ENCODE assay signal across 12 cellular contexts in the genomic region with DNA sequence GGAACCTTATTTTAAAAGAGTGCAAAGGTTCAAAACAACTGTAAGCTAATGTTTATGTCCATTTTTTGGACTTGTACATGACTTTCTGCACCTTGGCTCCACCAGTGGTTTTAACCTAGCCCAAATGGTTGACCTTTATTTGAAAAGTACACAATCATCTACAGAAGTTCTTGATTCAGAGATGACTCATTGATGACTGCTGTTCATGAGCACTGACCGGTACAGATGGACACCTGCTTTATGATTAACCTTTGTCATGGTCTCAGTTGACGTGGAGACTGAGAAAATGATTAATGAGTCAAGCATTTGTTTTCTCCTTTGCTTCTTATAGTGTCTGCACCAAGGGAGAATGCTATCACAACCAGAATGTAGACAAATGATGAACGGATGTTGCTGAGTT. TPM values are rescaled to one million over a fixed set of nuclear protein-coding genes. Genes with fewer than 3 reads are reported as not detected.
DNase-seq lines count a peak whose midpoint lies in the region; ATAC-seq, FAIRE-seq and TF ChIP-seq lines count a peak whose summit lies in the region.
"Had no signal": no experiment of that assay in that cellular context is flagged by ENCODE, and none has a peak within 500 bp of the region (broad histone marks: within the 10 kb centered on the region; RNA-seq: fewer than 3 reads in every experiment).

No MANE protein-coding gene starts in this region.

- WGBS in adrenal gland, 4 donors = 53 to 65% (median 61%) methylated on average over 3 of the region's 3 CpGs

- TF ChIP-seq CTCF in tibial artery (IDR thresholded peaks at IDR 0.05) = no peak
- no peak for TF ChIP-seq CTCF in osteoblast (IDR thresholded peaks at IDR 0.05; ENCODE audit: extremely low read depth, low read depth, low read length)
- no peak for TF ChIP-seq CTCF in adrenal gland (IDR thresholded peaks at IDR 0.05)

- peak; percentile 87 for FAIRE-seq in GM18507 (lab: Jason Lieb, UNC)
- FAIRE-seq: pancreas had no signal

- intact Hi-C loops in tibial artery (cut with DNase I; ENCODE audit: low total_unique reads) (no loop called here), adrenal gland (cut with DNase I) (no loop called here)

- H3K4me3 ChIP-seq in tibial artery = no peak overlapping the region
- no peak overlapping the region for H3K4me3 ChIP-seq in osteoblast (ENCODE audit: insufficient read depth, low read length)
- H3K4me3 ChIP-seq in adrenal gland = no peak overlapping the region
- H3K4me3 ChIP-seq: pancreas had no signal

- H4K20me1 ChIP-seq in osteoblast (ENCODE audit: insufficient read depth, low read length) = no peaks in the 10 kb centered on the region

- no peaks in the 10 kb centered on the region for H3K79me2 ChIP-seq in osteoblast (ENCODE audit: insufficient read depth, low read length)

- no peaks in the 10 kb centered on the region for H3K4me1 ChIP-seq in tibial artery
- no peaks in the 10 kb centered on the region for H3K4me1 ChIP-seq in osteoblast (ENCODE audit: insufficient read depth, low read length)
- H3K4me1 ChIP-seq in adrenal gland (replicated peaks in 1 of 2) = no peaks in the 10 kb centered on the region
- H3K4me1 ChIP-seq: pancreas had no signal

- peak; percentile 83 for ATAC-seq in GM21737 (IDR thresholded peaks at IDR 0.05; ENCODE audit: unreplicated experiment)
- ATAC-seq in HG03457 (IDR thresholded peaks at IDR 0.05; ENCODE audit: unreplicated experiment) = peak; percentile 94

- peak overlapping the region; percentile 55 for H3K27ac ChIP-seq in epithelial cell of prostate
- no peak overlapping the region for H3K27ac ChIP-seq in tibial artery
- no peak overlapping the region for H3K27ac ChIP-seq in osteoblast (ENCODE audit: low read depth, low read length)
- H3K27ac ChIP-seq in adrenal gland = no peak overlapping the region
- H3K27ac ChIP-seq: pancreas had no signal

- DNase-seq in GM18507 (ENCODE audit: extremely low spot score, insufficient read length, low read depth) (peak; percentile 23), epithelial cell of prostate (ENCODE audit: low read depth, low spot score) (peak; percentile 36), tibial artery (no peak), osteoblast (ENCODE audit: insufficient read length, low spot score, missing footprints) (no peak), adrenal gland (no peak), NCI-H446 treated with DMSO at 0.1 percent for 48 hours (lab: John Stamatoyannopoulos, UW) (no peak)
- DNase-seq: HFFc6; NCI-H446; pancreas; stimulated activated CD8-positive, alpha-beta memory T cell treated with anti-CD3 and anti-CD28 coated beads, Interleukin-4, amount 100 ng/mL, for 48 hours had no signal

- H2AFZ ChIP-seq in osteoblast (ENCODE audit: low read length) = no peak overlapping the region

- H3K9me3 ChIP-seq in tibial artery (no peaks in the 10 kb centered on the region), osteoblast (ENCODE audit: low read depth, low read length) (no peaks in the 10 kb centered on the region), adrenal gland (replicated peaks in 1 of 3) (no peaks in the 10 kb centered on the region)
- H3K9me3 ChIP-seq: pancreas had no signal

- no peak overlapping the region for H3K4me2 ChIP-seq in osteoblast (ENCODE audit: insufficient read depth, low read length)

- TF ChIP-seq POLR2A in adrenal gland (IDR thresholded peaks at IDR 0.05) = no peak

- H3K36me3 ChIP-seq in tibial artery (no peaks in the 10 kb centered on the region), osteoblast (ENCODE audit: insufficient read depth, low read length) (no peaks in the 10 kb centered on the region), adrenal gland (replicated peaks in 1 of 2) (no peaks in the 10 kb centered on the region)
- H3K36me3 ChIP-seq: pancreas had no signal

- no peaks in the 10 kb centered on the region for H3K27me3 ChIP-seq in tibial artery
- H3K27me3 ChIP-seq in osteoblast (ENCODE audit: insufficient read depth, low read length) = no peaks in the 10 kb centered on the region
- no peaks in the 10 kb centered on the region for H3K27me3 ChIP-seq in adrenal gland
- H3K27me3 ChIP-seq: pancreas had no signal

RNA-seq across cellular contexts. Expression of a gene that starts 55.7 kb away (rescaled TPM):
- total RNA-seq in osteoblast = 18.6 and 29.7 TPM in 2 replicates
- total RNA-seq in adrenal gland = 10 to 100 TPM in 6 of 8 donors, 1 to 10 TPM in 2; 7.4 to 26.9 (median 18.1) TPM
- polyA plus RNA-seq in adrenal gland = 10 to 100 TPM in 1 of 3 donors, 1 to 10 TPM in 2; 2.1 to 19.8 (median 2.2) TPM

Comparison
In these comparisons a context has a peak if more than half of its experiments do, and no peak if none do; other contexts are left out.
1. DNase-seq: peak in GM18507 (single experiment) and epithelial cell of prostate (single experiment); none in tibial artery (0 of 2), osteoblast (single experiment), adrenal gland (0 of 7) and NCI-H446 treated with DMSO at 0.1 percent for 48 hours (single experiment).